ENCODE assay signal across 8 cellular contexts in the genomic region with DNA sequence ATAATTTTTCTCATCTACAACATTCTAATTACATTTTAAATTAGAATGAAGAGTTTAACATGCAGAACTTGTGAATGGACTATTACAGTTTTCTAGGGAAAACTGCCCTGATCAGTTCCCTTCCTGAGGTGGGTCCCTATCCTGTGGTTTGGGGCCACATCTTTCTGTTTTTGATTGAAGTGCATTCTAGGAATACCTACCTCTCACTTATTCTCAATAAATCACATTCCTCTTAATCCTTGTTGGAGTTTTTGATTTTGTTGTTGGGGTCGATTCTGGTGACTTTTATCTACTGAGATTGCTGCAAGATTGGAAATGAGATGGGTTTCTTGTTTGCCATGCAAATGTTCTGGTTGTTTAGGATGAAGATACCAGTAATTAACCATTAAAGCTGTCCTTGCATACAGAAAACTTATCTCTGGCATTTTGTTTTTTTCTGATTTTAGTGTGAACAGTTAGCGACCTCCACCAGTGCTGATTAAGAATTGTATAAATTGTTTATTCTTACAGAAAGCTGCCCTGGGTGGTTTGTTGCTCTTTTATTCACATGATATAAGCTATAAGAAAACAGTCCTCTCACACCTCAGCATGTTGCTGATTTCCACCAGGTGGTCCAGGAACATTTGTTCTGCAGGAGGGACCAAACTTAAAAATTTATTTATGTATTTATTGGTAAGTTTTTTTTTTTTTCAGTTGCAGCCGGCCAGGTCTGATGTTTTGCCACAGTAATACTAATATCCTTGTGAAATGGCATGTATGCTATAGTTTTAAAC.
A peak's percentile ranks its signal among the peaks of the same experiment; 100 is the strongest.
DNase-seq lines count a peak whose midpoint lies in the region; ATAC-seq and TF ChIP-seq lines count a peak whose summit lies in the region.

No MANE protein-coding gene starts in this region.

- WGBS in GM23248 (ENCODE audit: low coverage in 1 of 2, low lambda C conversion rate in 2 of 2, missing lambda C conversion rate in 2 of 2), 2 experiments, result 51 to 53% methylated on average over 3 of the region's 3 CpGs
- 44% methylated on average over 3 of the region's 3 CpGs for WGBS in esophagus muscularis mucosa

- H3K4me1 ChIP-seq in GM23248 (ENCODE audit: insufficient read depth) (peaks cover 51% of the 10 kb centered on the region), PC-3 (ENCODE audit: insufficient read depth, low read length) (peaks cover 21% of the 10 kb centered on the region), esophagus muscularis mucosa (peaks cover 84 to 99% (median 96%) of the 10 kb centered on the region in 4 donors)

- H3K9me3 ChIP-seq in GM23248 (ENCODE audit: low read depth) (no peaks in the 10 kb centered on the region), PC-3 (ENCODE audit: low read length) (no peaks in the 10 kb centered on the region), esophagus muscularis mucosa (no peaks in the 10 kb centered on the region)

- H3K4me3 ChIP-seq in GM23248, result peak overlapping the region; percentile 79
- H3K4me3 ChIP-seq in PC-3 (ENCODE audit: low read length), result peak overlapping the region; percentile 92
- peak overlapping the region; percentile 58 to 65 (median 64) for H3K4me3 ChIP-seq in esophagus muscularis mucosa
- H3K4me3 ChIP-seq in retinal pigment epithelial cell (ENCODE audit: low read length), result peak overlapping the region; percentile 7

- peaks cover 77% of the 10 kb centered on the region for H3F3A ChIP-seq in GM23248 (ENCODE audit: insufficient read depth)
- H3F3A ChIP-seq in PC-3 (ENCODE audit: low read length, unreplicated experiment), result no peaks in the 10 kb centered on the region

- POLR2A ChIA-PET in PC-3 (lab: Charles Lee; ENCODE audit: unreplicated experiment), result no interaction called here

- peak overlapping the region; percentile 93 for H3K4me2 ChIP-seq in GM23248 (ENCODE audit: unreplicated experiment)
- peak overlapping the region; percentile 91 for H3K4me2 ChIP-seq in PC-3 (ENCODE audit: low read length)

- H3K79me2 ChIP-seq in GM23248 (ENCODE audit: insufficient read depth) (peaks cover 100% of the 10 kb centered on the region), PC-3 (ENCODE audit: low read length) (peaks cover 36% of the 10 kb centered on the region)

- no peak for TF ChIP-seq POLR2A in esophagus muscularis mucosa (IDR thresholded peaks at IDR 0.05; ENCODE audit: low read depth)

- TF ChIP-seq EP300 in esophagus muscularis mucosa (IDR thresholded peaks at IDR 0.05), result no peak

- intact Hi-C loops in PC-3 (cut with micrococcal nuclease) (loop anchor here (5.0 kb wide), 1 partner anchor 40 kb away; no protein-coding TSS in a partner anchor), esophagus muscularis mucosa (cut with DNase I) (no loop called here)

- H3K9me2 ChIP-seq in GM23248 (ENCODE audit: insufficient read depth), result no peaks in the 10 kb centered on the region
- H3K9me2 ChIP-seq in PC-3 (replicated peaks; ENCODE audit: low read length), result no peaks in the 10 kb centered on the region

- no peaks in the 10 kb centered on the region for H3K27me3 ChIP-seq in GM23248 (replicated peaks; ENCODE audit: insufficient read depth)
- H3K27me3 ChIP-seq in PC-3 (ENCODE audit: low read length), result no peaks in the 10 kb centered on the region
- no peaks in the 10 kb centered on the region for H3K27me3 ChIP-seq in esophagus muscularis mucosa

- peak overlapping the region; percentile 78 for H3K27ac ChIP-seq in GM23248
- H3K27ac ChIP-seq in PC-3 (ENCODE audit: low read length), result peak overlapping the region; percentile 70
- H3K27ac ChIP-seq in esophagus muscularis mucosa (replicated peaks in 1 of 4), result peak overlapping the region; percentile 86 to 95 (median 87)

- TF ChIP-seq CTCF in PC-3 (conservative IDR thresholded peaks at IDR 0.05; ENCODE audit: low read depth, low read length), result no peak
- no peak for TF ChIP-seq CTCF in esophagus muscularis mucosa (IDR thresholded peaks at IDR 0.05)
- no peak for TF ChIP-seq CTCF in retinal pigment epithelial cell (conservative IDR thresholded peaks at IDR 0.05; ENCODE audit: low read depth, low read length)

- H3K36me3 ChIP-seq in GM23248 (ENCODE audit: low read depth) (peaks cover 30% of the 10 kb centered on the region), PC-3 (ENCODE audit: low read depth, low read length) (no peaks in the 10 kb centered on the region), esophagus muscularis mucosa (peaks cover 0 to 24% (median 10%) of the 10 kb centered on the region in 4 donors)

- no peak for ATAC-seq in PC-3
- no peak for ATAC-seq in HG03025 (IDR thresholded peaks at IDR 0.05; ENCODE audit: low FRiP score, unreplicated experiment)
- ATAC-seq in HG03460 (IDR thresholded peaks at IDR 0.05; ENCODE audit: unreplicated experiment), result no peak

- DNase-seq in GM23248 (no peak), PC-3 (no peak), esophagus muscularis mucosa (ENCODE audit: extremely low spot score) (no peak), retinal pigment epithelial cell (ENCODE audit: low read depth) (no peak), 8988T (no peak)
- DNase-seq in stimulated activated CD4-positive, alpha-beta T cell treated with anti-CD3 and anti-CD28 coated beads, Interleukin-4, amount 100 ng/mL, for 24 hours, result no peak

- H4K20me1 ChIP-seq in GM23248 (ENCODE audit: insufficient read depth) (peaks cover 8% of the 10 kb centered on the region; the same call in 1 of the 2 replicates), PC-3 (ENCODE audit: low read length) (0 out of 2 replicates have a peak, but pooled peaks cover 3% of the 10 kb centered on the region)

- BruUV-seq in PC-3 (replicated peaks; lab: Mats Ljungman, UMichigan), result no TSS peak

- CTCF ChIA-PET in PC-3 (lab: Charles Lee), result no interaction called here

- peak overlapping the region; percentile 87 for H3K9ac ChIP-seq in GM23248
- H3K9ac ChIP-seq in PC-3 (ENCODE audit: low read length), result no peak overlapping the region

- in situ Hi-C loops in GM23248 (cut with MboI), result no loop called here

- H2AFZ ChIP-seq in GM23248 (no peak overlapping the region), PC-3 (ENCODE audit: low read length) (peak overlapping the region; percentile 55; the same call in 1 of the 2 replicates)

Comparison
In these comparisons a context has a peak if more than half of its experiments do, and no peak if none do; other contexts are left out.
1. H3K4me3 ChIP-seq: peak in every context shown above with its lines; median percentile 92 in PC-3; 79 in GM23248; 64 in esophagus muscularis mucosa; 7 in retinal pigment epithelial cell.